1 cellular context compared by ENCODE assay signal in genomic region chrX:24148535-24149345, GRCh38.
A peak's percentile ranks its signal among the peaks of the same experiment; 100 is the strongest.
TF ChIP-seq lines count a peak whose summit lies in the region.

No MANE protein-coding gene starts in this region.

TF ChIP-seq in HEK293, 187 proteins besides CTCF, POLR2A, EP300 and RAD21 (continued from another document):
- no peak for TF ChIP-seq ELK4 (IDR thresholded peaks at IDR 0.05; ENCODE audit: borderline replicate concordance, low read depth, low read length)
- TF ChIP-seq, protein P1, sequence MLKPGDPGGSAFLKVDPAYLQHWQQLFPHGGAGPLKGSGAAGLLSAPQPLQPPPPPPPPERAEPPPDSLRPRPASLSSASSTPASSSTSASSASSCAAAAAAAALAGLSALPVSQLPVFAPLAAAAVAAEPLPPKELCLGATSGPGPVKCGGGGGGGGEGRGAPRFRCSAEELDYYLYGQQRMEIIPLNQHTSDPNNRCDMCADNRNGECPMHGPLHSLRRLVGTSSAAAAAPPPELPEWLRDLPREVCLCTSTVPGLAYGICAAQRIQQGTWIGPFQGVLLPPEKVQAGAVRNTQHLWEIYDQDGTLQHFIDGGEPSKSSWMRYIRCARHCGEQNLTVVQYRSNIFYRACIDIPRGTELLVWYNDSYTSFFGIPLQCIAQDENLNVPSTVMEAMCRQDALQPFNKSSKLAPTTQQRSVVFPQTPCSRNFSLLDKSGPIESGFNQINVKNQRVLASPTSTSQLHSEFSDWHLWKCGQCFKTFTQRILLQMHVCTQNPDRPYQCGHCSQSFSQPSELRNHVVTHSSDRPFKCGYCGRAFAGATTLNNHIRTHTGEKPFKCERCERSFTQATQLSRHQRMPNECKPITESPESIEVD (tag by site-specific recombination; IDR thresholded peaks at IDR 0.05), result peak; percentile 64
TF ChIP-seq in HEK293: peak in this region for 14.
